Comparison of ENCODE assay signal across 25 cellular contexts in the genomic region with DNA sequence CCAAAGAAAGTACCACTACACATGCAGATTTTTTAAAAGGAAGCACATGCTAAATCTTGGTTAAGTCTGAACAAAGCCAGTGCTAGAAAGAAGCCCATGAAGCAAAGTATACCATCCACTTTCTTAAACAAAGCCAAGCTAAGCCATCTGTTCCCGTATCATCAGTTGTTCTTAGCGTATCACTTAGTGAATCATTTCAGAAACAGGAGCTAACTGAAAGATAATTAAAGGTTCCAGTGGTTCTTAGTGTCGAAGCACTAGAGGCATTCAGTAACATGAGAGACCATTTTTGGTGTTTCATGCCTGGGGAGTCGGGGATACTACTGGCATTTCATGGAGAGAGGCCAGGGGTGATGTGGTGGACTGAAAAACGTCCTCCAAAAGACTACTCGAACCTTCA. TPM values are rescaled to one million over a fixed set of nuclear protein-coding genes. Genes with fewer than 3 reads are reported as not detected.
DNase-seq lines count a peak whose midpoint lies in the region; ATAC-seq and TF ChIP-seq lines count a peak whose summit lies in the region.
"Had no signal": no experiment of that assay in that cellular context is flagged by ENCODE, and none has a peak within 500 bp of the region (broad histone marks: within the 10 kb centered on the region; RNA-seq: fewer than 3 reads in every experiment).

No MANE protein-coding gene starts in this region.

- H3K9me3 Mint-ChIP-seq in activated CD4-positive, alpha-beta T cell treated with anti-CD3 and anti-CD28 coated beads for 36 hours (ENCODE audit: low read depth): no peaks in the 10 kb centered on the region
- H3K9me3 Mint-ChIP-seq in CD14-positive monocyte: peaks cover 0 to 4% (median 0%) of the 10 kb centered on the region in 7 donors
- H3K9me3 Mint-ChIP-seq: CD4-positive, alpha-beta memory T cell had no signal

- H3K27me3 ChIP-seq in neutrophil: no peaks in the 10 kb centered on the region
- H3K27me3 ChIP-seq: BLaER1 treated with 17β-estradiol and CSF1 and Interleukin-3, amounts not matched to agents 10 nM and 100 nM; Peyer's patch had no signal

- ATAC-seq in activated CD4-positive, alpha-beta T cell treated with anti-CD3 and anti-CD28 coated beads for 36 hours: no peak
- no peak for ATAC-seq in stimulated activated naive CD8-positive, alpha-beta T cell treated with anti-CD3 and anti-CD28 coated beads, Interleukin-15, Interleukin-2, amounts not matched to agents 100 U/mL and 50 U/mL, for 24 hours
- ATAC-seq in HG03196 (IDR thresholded peaks at IDR 0.05; ENCODE audit: unreplicated experiment): no peak
- ATAC-seq: HCT116 had no signal

- no peaks in the 10 kb centered on the region for H3K9me3 ChIP-seq in neutrophil
- H3K9me3 ChIP-seq: Peyer's patch had no signal

- TF ChIP-seq CTCF in CD14-positive monocyte (IDR thresholded peaks at IDR 0.05) (no peak), neutrophil (IDR thresholded peaks at IDR 0.05) (no peak)

- H3K36me3 ChIP-seq in neutrophil: no peaks in the 10 kb centered on the region
- H3K36me3 ChIP-seq: Peyer's patch had no signal

- H3K4me3 Mint-ChIP-seq in activated CD4-positive, alpha-beta T cell treated with anti-CD3 and anti-CD28 coated beads for 36 hours: no peak overlapping the region
- H3K4me3 Mint-ChIP-seq in CD14-positive monocyte: no peak overlapping the region
- H3K4me3 Mint-ChIP-seq: CD4-positive, alpha-beta memory T cell had no signal

- no peak for DNase-seq in activated CD4-positive, alpha-beta T cell treated with anti-CD3 and anti-CD28 coated beads for 36 hours
- DNase-seq in activated CD4-positive, alpha-beta T cell treated with anti-CD3 and anti-CD28 coated beads, Interleukin-2, amount 50 U/mL, for 1 hour: no peak
- DNase-seq in CD14-positive monocyte (ENCODE audit: low spot score) (no peak), NCI-H69 (lab: John Stamatoyannopoulos, UW) (peak; percentile 26), hypothalamus (lab: John Stamatoyannopoulos, UW) (no peak)
- no peak for DNase-seq in stimulated activated naive CD8-positive, alpha-beta T cell treated with anti-CD3 and anti-CD28 coated beads, Interleukin-15, Interleukin-2, amounts not matched to agents 100 U/mL and 50 U/mL, for 24 hours
- DNase-seq: CD4-positive, alpha-beta memory T cell; COR-L47; DND-41; Karpas-422; NCI-H1092 treated with DMSO at 0.1 percent for 48 hours; NCI-H1436; NCI-H187; NCI-H2081 treated with DMSO at 0.1 percent for 48 hours; NCI-H2171 treated with DMSO at 0.1 percent for 48 hours; NCI-H345; NCI-H510A treated with DMSO at 0.1 percent for 48 hours; NCI-H774; OCI-M1; Peyer's patch; SHP77 treated with DMSO at 0.1 percent for 48 hours had no signal

- H3K27ac Mint-ChIP-seq in activated CD4-positive, alpha-beta T cell treated with anti-CD3 and anti-CD28 coated beads for 36 hours: peak overlapping the region; percentile 7
- H3K27ac Mint-ChIP-seq in CD14-positive monocyte: peak overlapping the region in 6 of 7 donors; percentile 45 to 88 (median 81)

- no peak overlapping the region for H3K4me3 ChIP-seq in neutrophil (ENCODE audit: low read depth in 1 of 2, low read length in 1 of 2)
- H3K4me3 ChIP-seq: BLaER1 treated with 17β-estradiol and CSF1 and Interleukin-3, amounts not matched to agents 10 nM and 100 nM; Peyer's patch had no signal

- CTCF ChIA-PET in activated CD4-positive, alpha-beta T cell treated with anti-CD3 and anti-CD28 coated beads for 36 hours (lab: Charles Lee): interaction anchor here (1.4 kb wide), 1 partner anchor 17 kb away, joined by 4 read pairs; no protein-coding TSS in a partner anchor

- POLR2A ChIA-PET in activated CD4-positive, alpha-beta T cell treated with anti-CD3 and anti-CD28 coated beads for 36 hours (lab: Charles Lee): interaction anchor here (0.7 kb wide), 1 partner anchor 1539 kb away, joined by 3 read pairs; no protein-coding TSS in a partner anchor

- peak overlapping the region; percentile 47 for H3K27ac ChIP-seq in neutrophil
- H3K27ac ChIP-seq: BLaER1 treated with 17β-estradiol and CSF1 and Interleukin-3, amounts not matched to agents 10 nM and 100 nM; Peyer's patch had no signal

- H3K27me3 Mint-ChIP-seq in activated CD4-positive, alpha-beta T cell treated with anti-CD3 and anti-CD28 coated beads for 36 hours: no peaks in the 10 kb centered on the region
- no peaks in the 10 kb centered on the region for H3K27me3 Mint-ChIP-seq in CD14-positive monocyte (ENCODE audit: low read depth in 3 of 3)
- H3K27me3 Mint-ChIP-seq: CD4-positive, alpha-beta memory T cell had no signal

- H3K36me3 Mint-ChIP-seq in activated CD4-positive, alpha-beta T cell treated with anti-CD3 and anti-CD28 coated beads for 36 hours (ENCODE audit: low read depth): peaks cover 4% of the 10 kb centered on the region
- peaks cover 1 to 13% of the 10 kb centered on the region in 2 donors for H3K36me3 Mint-ChIP-seq in CD14-positive monocyte

- intact Hi-C loops in activated CD4-positive, alpha-beta T cell treated with anti-CD3 and anti-CD28 coated beads for 36 hours (cut with DNase I, micrococcal nuclease): no loop called here
- intact Hi-C loops in CD14-positive monocyte (cut with micrococcal nuclease): loop anchor here in 1 of 2 donors (10.0 kb wide), 1 partner anchor 105 kb away; the partner anchor contains the start of gene DYNLT2B

- peaks cover 33 to 34% of the 10 kb centered on the region in 2 experiments for H3K4me1 ChIP-seq in neutrophil (ENCODE audit: control insufficient read depth in 1 of 2, insufficient read depth in 1 of 2, low read depth in 1 of 2, low read length in 1 of 2)

- H3K4me1 Mint-ChIP-seq in activated CD4-positive, alpha-beta T cell treated with anti-CD3 and anti-CD28 coated beads for 36 hours: peaks cover 66% of the 10 kb centered on the region
- H3K4me1 Mint-ChIP-seq in CD14-positive monocyte: peaks cover 49% of the 10 kb centered on the region

RNA-seq across cellular contexts. Expression of gene UBXN7, which starts 12.8 kb away (rescaled TPM):
- 100 to 1,000 TPM in 1 of 2 experiments, 10 to 100 TPM in 1; 67.2 to 102 TPM for total RNA-seq in activated CD4-positive, alpha-beta T cell treated with anti-CD3 and anti-CD28 coated beads for 36 hours
- polyA plus RNA-seq in CD14-positive monocyte: 10 to 100 TPM; 13.6 to 15.8 TPM
